ENCODE assay signal across 11 cellular contexts in the genomic region with DNA sequence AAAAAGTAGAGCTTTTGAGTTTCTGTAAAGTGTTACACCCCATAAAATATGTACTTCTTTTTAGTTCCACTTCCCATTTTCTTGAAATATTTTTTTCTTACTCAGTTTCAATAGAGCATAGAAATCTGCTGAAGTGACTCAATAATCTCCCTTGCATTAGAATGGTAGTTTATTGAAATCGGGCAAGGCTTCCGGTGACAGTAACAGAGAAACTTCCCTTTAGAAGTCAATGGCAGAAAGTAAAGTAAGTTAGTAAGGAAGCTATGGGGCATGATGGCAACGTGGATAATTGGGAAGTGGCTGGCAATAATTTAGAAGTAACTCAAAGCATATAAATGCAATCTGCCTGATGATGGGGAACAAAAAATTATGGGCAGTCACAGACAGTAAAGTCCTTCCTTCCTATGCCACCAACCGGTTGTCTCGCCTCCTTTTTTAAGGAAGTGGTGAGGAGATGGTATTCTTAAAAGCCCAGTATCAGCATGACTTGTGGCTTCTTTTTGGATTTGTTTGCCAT. TPM values are rescaled to one million over a fixed set of nuclear protein-coding genes. Genes with fewer than 3 reads are reported as not detected.
A peak's percentile ranks its signal among the peaks of the same experiment; 100 is the strongest.
DNase-seq lines count a peak whose midpoint lies in the region; ATAC-seq and TF ChIP-seq lines count a peak whose summit lies in the region.
"Had no signal": no experiment of that assay in that cellular context is flagged by ENCODE, and none has a peak within 500 bp of the region (broad histone marks: within the 10 kb centered on the region; RNA-seq: fewer than 3 reads in every experiment).

No MANE protein-coding gene starts in this region.

- peaks cover 12% of the 10 kb centered on the region for H3K36me3 Mint-ChIP-seq in IgD-negative memory B cell
- no peaks in the 10 kb centered on the region for H3K36me3 Mint-ChIP-seq in Caco-2 (ENCODE audit: insufficient read depth, unreplicated experiment)
- H3K36me3 Mint-ChIP-seq in H9 (ENCODE audit: insufficient read depth in 1 of 3, low read depth in 3 of 3) = peaks cover 0 to 1% (median 0%) of the 10 kb centered on the region in 3 experiments; a peak in 1 of 7 replicates

- H3K4me3 ChIP-seq in lower lobe of right lung (no peak overlapping the region), Caco-2 (ENCODE audit: low read depth, low read length) (no peak overlapping the region), coronary artery (no peak overlapping the region)
- H3K4me3 ChIP-seq: sigmoid colon, tibial nerve had no signal

- BruUV-seq in Caco-2 (replicated peaks; lab: Mats Ljungman, UMichigan) = no TSS peak

- H3K79me1 ChIP-seq in H9 (ENCODE audit: insufficient read depth, low read depth, low read length, poor library complexity, severe bottlenecking) = no peaks in the 10 kb centered on the region

- H2BK120ac ChIP-seq in H9 (ENCODE audit: low read depth, low read length, poor library complexity, severe bottlenecking) = no peak overlapping the region

- H3T11ph ChIP-seq in H9 (ENCODE audit: low read length) = no peak overlapping the region

- no peak overlapping the region for H3K9ac ChIP-seq in H9 (ENCODE audit: extremely low read depth, insufficient read length, low read length)

- POLR2A ChIA-PET in Caco-2 (lab: Charles Lee) = no interaction called here

- H3K4ac ChIP-seq in H9 (ENCODE audit: low read depth, low read length) = no peak overlapping the region

- H2BK12ac ChIP-seq in H9 (ENCODE audit: insufficient read length, low read depth, low read length) = no peak overlapping the region

- no peak overlapping the region for H4K8ac ChIP-seq in H9 (replicated peaks; ENCODE audit: insufficient read length, low read depth, low read length)

- H3K36me3 ChIP-seq in lower lobe of right lung (no peaks in the 10 kb centered on the region), Caco-2 (ENCODE audit: control insufficient read depth, insufficient read depth, low read length) (no peaks in the 10 kb centered on the region)
- H3K36me3 ChIP-seq: sigmoid colon, tibial nerve had no signal

- H3K18ac ChIP-seq in H9 (ENCODE audit: insufficient read length, low read depth, low read length) = no peak overlapping the region

- no peak overlapping the region for H2BK20ac ChIP-seq in H9 (ENCODE audit: low read depth, low read length, poor library complexity, severe bottlenecking)

- H3K4me1 Mint-ChIP-seq in IgD-negative memory B cell (peaks cover 41 to 53% (median 46%) of the 10 kb centered on the region in 3 donors), Caco-2 (ENCODE audit: low read depth, unreplicated experiment) (no peaks in the 10 kb centered on the region), H9 (no peaks in the 10 kb centered on the region; a peak in 1 of 4 replicates)

- H2AFZ ChIP-seq in H9 (ENCODE audit: low read length) = no peak overlapping the region

- H4K20me1 ChIP-seq in H9 (ENCODE audit: control insufficient read depth, insufficient read depth, insufficient read length) = no peaks in the 10 kb centered on the region

- no peak overlapping the region for H3K56ac ChIP-seq in H9 (ENCODE audit: insufficient read length, low read depth, low read length)

- H2BK15ac ChIP-seq in H9 (ENCODE audit: low read depth, low read length) = no peak overlapping the region

- H3K14ac ChIP-seq in H9 (ENCODE audit: insufficient read depth, low read length) = no peak overlapping the region

- intact Hi-C loops in lower lobe of right lung (cut with DNase I) = no loop called here
- intact Hi-C loops in Caco-2 (cut with micrococcal nuclease; ENCODE audit: unreplicated experiment) = loop anchor here (5.0 kb wide), 1 partner anchor 40 kb away; no protein-coding TSS in a partner anchor

- H3K4me1 ChIP-seq in lower lobe of right lung (no peaks in the 10 kb centered on the region), Caco-2 (no peaks in the 10 kb centered on the region), H9 (ENCODE audit: insufficient read depth, low read length) (peaks cover 2% of the 10 kb centered on the region; the same call in 1 of the 2 replicates)
- H3K4me1 ChIP-seq: sigmoid colon, tibial nerve had no signal

- no peak for DNase-seq in lower lobe of right lung
- no peak for DNase-seq in C1 segment of cervical spinal cord (lab: John Stamatoyannopoulos, UW)
- DNase-seq in Caco-2 = no peak
- DNase-seq in H9 = no peak
- no peak for DNase-seq in coronary artery (ENCODE audit: low spot score)
- DNase-seq: HCEC 1CT, sigmoid colon had no signal

- H3K27me3 Mint-ChIP-seq in IgD-negative memory B cell (no peaks in the 10 kb centered on the region), Caco-2 (ENCODE audit: insufficient read depth, unreplicated experiment) (no peaks in the 10 kb centered on the region), H9 (ENCODE audit: low read depth) (no peaks in the 10 kb centered on the region)

- H3K79me2 ChIP-seq in H9 (ENCODE audit: insufficient read depth, low read length) = no peaks in the 10 kb centered on the region

- WGBS in H9 (ENCODE audit: extremely low coverage, insufficient read length, low lambda C conversion rate) = no CpG with 5 or more reads among the region's 5 CpGs

- no peak overlapping the region for H4K91ac ChIP-seq in H9 (ENCODE audit: insufficient read length, low read depth, low read length)

- H3K9me3 Mint-ChIP-seq in IgD-negative memory B cell (no peaks in the 10 kb centered on the region), Caco-2 (ENCODE audit: unreplicated experiment) (no peaks in the 10 kb centered on the region), H9 (peaks cover 31 to 38% of the 10 kb centered on the region in 2 experiments)

- no peaks in the 10 kb centered on the region for H3K27me3 ChIP-seq in lower lobe of right lung (ENCODE audit: low read depth)
- H3K27me3 ChIP-seq in Caco-2 (replicated peaks; ENCODE audit: control insufficient read depth, insufficient read depth, low read length) = no peaks in the 10 kb centered on the region
- H3K27me3 ChIP-seq in H9 (ENCODE audit: insufficient read depth, low read length) = no peaks in the 10 kb centered on the region
- H3K27me3 ChIP-seq: sigmoid colon had no signal

- H3K23ac ChIP-seq in H9 (ENCODE audit: insufficient read length, low read depth, low read length) = no peak overlapping the region

- H3K27ac Mint-ChIP-seq in IgD-negative memory B cell (peak overlapping the region; percentile 86 to 97 (median 92)), Caco-2 (ENCODE audit: unreplicated experiment) (no peak overlapping the region), H9 (no peak overlapping the region)

- H2AK5ac ChIP-seq in H9 (ENCODE audit: insufficient read length, low read length) = no peak overlapping the region

- no peaks in the 10 kb centered on the region for H3K23me2 ChIP-seq in H9 (ENCODE audit: insufficient read length, low read depth, low read length, poor library complexity, severe bottlenecking)

- peak overlapping the region; percentile 67 to 93 (median 78) for H3K4me3 Mint-ChIP-seq in IgD-negative memory B cell
- no peak overlapping the region for H3K4me3 Mint-ChIP-seq in Caco-2 (ENCODE audit: unreplicated experiment)
- no peak overlapping the region for H3K4me3 Mint-ChIP-seq in H9

- CTCF ChIA-PET in Caco-2 (lab: Charles Lee) = no interaction called here

- H3K4me2 ChIP-seq in H9 (ENCODE audit: insufficient read depth, insufficient read length, low read length) = no peak overlapping the region

- peak; percentile 76 for ATAC-seq in GM18867 (IDR thresholded peaks at IDR 0.05; ENCODE audit: unreplicated experiment)
- ATAC-seq in HG02571 (IDR thresholded peaks at IDR 0.05; ENCODE audit: unreplicated experiment) = peak; percentile 66
- ATAC-seq in lower lobe of right lung = peak; percentile 48 to 49

- H4K5ac ChIP-seq in H9 (ENCODE audit: insufficient read length, low read depth, low read length) = no peak overlapping the region

- H3K9me3 ChIP-seq in lower lobe of right lung (no peaks in the 10 kb centered on the region), Caco-2 (no peaks in the 10 kb centered on the region), H9 (ENCODE audit: control insufficient read depth, low read depth, low read length) (no peaks in the 10 kb centered on the region)
- H3K9me3 ChIP-seq: sigmoid colon, tibial nerve had no signal

- TF ChIP-seq CTCF in lower lobe of right lung (IDR thresholded peaks at IDR 0.05) = no peak
- no peak for TF ChIP-seq CTCF in Caco-2 (IDR thresholded peaks at IDR 0.05; ENCODE audit: insufficient read depth in 1 of 2, low read depth in 1 of 2, low read length in 1 of 2, severe bottlenecking in 1 of 2, unreplicated experiment in 1 of 2)
- TF ChIP-seq CTCF in H9 (conservative IDR thresholded peaks at IDR 0.05) = no peak
- TF ChIP-seq CTCF in coronary artery (IDR thresholded peaks at IDR 0.05) = no peak

- no peak overlapping the region for H2BK5ac ChIP-seq in H9 (ENCODE audit: insufficient read length, low read length)

- H3K27ac ChIP-seq in lower lobe of right lung (no peak overlapping the region), H9 (ENCODE audit: insufficient read length, low read depth, low read length) (no peak overlapping the region), coronary artery (no peak overlapping the region)
- H3K27ac ChIP-seq: sigmoid colon, tibial nerve had no signal

RNA-seq across cellular contexts. Expression of a gene that starts 7.6 kb away (rescaled TPM):
- polyA plus RNA-seq in IgD-negative memory B cell = 122 TPM
- total RNA-seq in lower lobe of right lung = 420 TPM
- total RNA-seq in Caco-2 (2022) = 0.23 and 0.43 TPM in 2 replicates
- 0.04 and 0.07 TPM in 2 replicates for total RNA-seq in H9 (2021)

RNA-seq across cellular contexts. Expression of a gene that starts 60.0 kb away (rescaled TPM):
- 29.1 TPM for polyA plus RNA-seq in IgD-negative memory B cell
- total RNA-seq in lower lobe of right lung (27.2 TPM), Caco-2 (2022) (26.9 and 27.5 TPM in 2 replicates), H9 (2021) (5.7 and 7.6 TPM in 2 replicates)

Comparison
In these comparisons a context has a peak if more than half of its experiments do, and no peak if none do; other contexts are left out.
1. H3K27ac Mint-ChIP-seq: peak in IgD-negative memory B cell (3 of 3); none in Caco-2 (single experiment) and H9 (0 of 3).
2. H3K4me3 Mint-ChIP-seq: peak in IgD-negative memory B cell (4 of 4); none in Caco-2 (single experiment) and H9 (0 of 2).
3. RNA of a gene that starts 7.6 kb away (total RNA-seq): 420 TPM in lower lobe of right lung (single experiment); 0.23 to 0.43 TPM in Caco-2 and 0.04 to 0.07 TPM in H9; every median in the first group is over 100 times any median in the second.
4. Peak in every context shown above with its lines, with median percentiles within 50 percentile points of each other: ATAC-seq.